Comparison of ENCODE assay signal across 8 cellular contexts in genomic region chr1:97920832-97921571, GRCh38.
A peak's percentile ranks its signal among the peaks of the same experiment; 100 is the strongest.
DNase-seq lines count a peak whose midpoint lies in the region; ATAC-seq and TF ChIP-seq lines count a peak whose summit lies in the region.

Gene DPYD, minus strand, starts transcription at chr1:97921034. Its CDS starts 112 bp downstream, at chr1:97920922.

- H3K27me3 ChIP-seq in mucosa of stomach (ENCODE audit: control insufficient read depth, insufficient read depth, low read length): no peaks in the 10 kb centered on the region

- peak within 1 kb of the TSS; percentile 88 for H3K4me3 ChIP-seq in mucosa of stomach (ENCODE audit: low read length)

- H3K4me1 ChIP-seq in mucosa of stomach (ENCODE audit: control insufficient read depth, insufficient read depth, low read length): no peaks in the 10 kb centered on the region

- peak; percentile 97 for DNase-seq in DMS 273 (lab: John Stamatoyannopoulos, UW; ENCODE audit: unreplicated experiment)
- peak; percentile 48 for DNase-seq in HuH-7.5 (ENCODE audit: low spot score)
- DNase-seq in OCI-M2 (lab: John Stamatoyannopoulos, UW; ENCODE audit: unreplicated experiment): peak; percentile 39
- peak; percentile 82 for DNase-seq in activated T-cell treated with anti-CD3 and anti-CD28 coated beads for 48 hours (ENCODE audit: low read depth)
- DNase-seq in erythroblast (lab: John Stamatoyannopoulos, UW): peak; percentile 90 to 92
- DNase-seq in stimulated activated CD8-positive, alpha-beta memory T cell treated with anti-CD3 and anti-CD28 coated beads, Interleukin-7, amount 100 ng/mL, for 1 hour (ENCODE audit: low read depth in 2 of 2): peak; percentile 62 to 68

- peak; percentile 54 for TF ChIP-seq POLR2A in erythroblast (IDR thresholded peaks at IDR 0.05; ENCODE audit: low read length)

- peak within 1 kb of the TSS; percentile 80 for H3K9ac ChIP-seq in mucosa of stomach (ENCODE audit: low read length)

- ATAC-seq in GM21528 (IDR thresholded peaks at IDR 0.05; ENCODE audit: low FRiP score, unreplicated experiment): peak; percentile 95

- no peaks in the 10 kb centered on the region for H3K9me3 ChIP-seq in mucosa of stomach (ENCODE audit: control insufficient read depth, low read length)

- no peaks in the 10 kb centered on the region for H3K36me3 ChIP-seq in mucosa of stomach (ENCODE audit: control insufficient read depth, insufficient read depth, low read length)

Comparison
In these comparisons a context has a peak if more than half of its experiments do, and no peak if none do; other contexts are left out.
1. Peak in every context shown above with its lines: DNase-seq, ATAC-seq and H3K4me3 ChIP-seq.
2. DNase-seq: peak in every context shown above with its lines; median percentile 97 in DMS 273; 91 in erythroblast; 82 in activated T-cell treated with anti-CD3 and anti-CD28 coated beads for 48 hours; 65 in stimulated activated CD8-positive, alpha-beta memory T cell treated with anti-CD3 and anti-CD28 coated beads, Interleukin-7, amount 100 ng/mL, for 1 hour; 48 in HuH-7.5; 39 in OCI-M2.